ENCODE assay signal across 28 cellular contexts in the genomic region with DNA sequence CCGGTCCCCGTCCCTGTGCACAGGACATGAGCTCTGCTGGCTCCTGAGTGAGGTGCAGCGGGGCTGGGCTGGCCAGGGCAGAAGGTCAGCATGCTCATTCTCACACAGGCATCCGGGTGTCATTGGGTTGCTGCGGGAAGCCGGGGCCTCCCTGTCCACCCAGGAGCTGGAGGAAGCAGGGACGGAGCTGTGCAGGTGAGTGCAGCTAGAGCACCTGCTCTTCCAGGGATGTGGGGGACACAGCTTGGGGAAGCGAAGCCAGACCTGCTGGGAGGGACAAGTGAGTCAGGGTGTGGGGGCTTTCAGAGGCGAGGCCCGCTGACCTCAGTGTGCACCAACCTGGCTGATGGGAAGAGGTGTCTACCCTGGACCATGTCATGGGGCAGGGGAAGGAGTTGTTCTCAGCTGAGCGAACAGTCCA. TPM values are rescaled to one million over a fixed set of nuclear protein-coding genes. Genes with fewer than 3 reads are reported as not detected.
DNase-seq lines count a peak whose midpoint lies in the region; ATAC-seq and TF ChIP-seq lines count a peak whose summit lies in the region.
"Had no signal": no experiment of that assay in that cellular context is flagged by ENCODE, and none has a peak within 500 bp of the region (broad histone marks: within the 10 kb centered on the region; RNA-seq: fewer than 3 reads in every experiment).

No MANE protein-coding gene starts in this region.

- H2AFZ ChIP-seq in H9 (ENCODE audit: low read length) = no peak overlapping the region
- H2AFZ ChIP-seq in osteoblast (ENCODE audit: low read length) = no peak overlapping the region
- H2AFZ ChIP-seq: hepatocyte had no signal

- H2BK5ac ChIP-seq in H9 (ENCODE audit: insufficient read length, low read length) = no peak overlapping the region

- POLR2A ChIA-PET in activated CD4-positive, alpha-beta T cell treated with anti-CD3 and anti-CD28 coated beads for 36 hours (lab: Charles Lee) = no interaction called here

- no peak overlapping the region for H2BK15ac ChIP-seq in H9 (ENCODE audit: low read depth, low read length)

- no peak overlapping the region for H3K27ac ChIP-seq in H9 (ENCODE audit: insufficient read length, low read depth, low read length)
- peak overlapping the region; percentile 50 for H3K27ac ChIP-seq in epithelial cell of prostate
- no peak overlapping the region for H3K27ac ChIP-seq in osteoblast (ENCODE audit: low read depth, low read length)
- H3K27ac ChIP-seq: dorsolateral prefrontal cortex, hepatocyte, lower lobe of right lung had no signal

- no peak overlapping the region for H3K18ac ChIP-seq in H9 (ENCODE audit: insufficient read length, low read depth, low read length)

- H3K27me3 Mint-ChIP-seq in activated CD4-positive, alpha-beta T cell treated with anti-CD3 and anti-CD28 coated beads for 36 hours = no peaks in the 10 kb centered on the region
- peaks cover 3% of the 10 kb centered on the region for H3K27me3 Mint-ChIP-seq in H9 (ENCODE audit: low read depth)
- H3K27me3 Mint-ChIP-seq: activated CD4-positive, alpha-beta T cell treated with anti-CD3 and anti-CD28 coated beads, Interleukin-2, amount 10 ng/mL, durations not matched to agents 24 days and 14 days; activated naive CD8-positive, alpha-beta T cell treated with anti-CD3 and anti-CD28 coated beads for 36 hours had no signal

- no peaks in the 10 kb centered on the region for H3K9me3 ChIP-seq in H9 (ENCODE audit: control insufficient read depth, low read depth, low read length)
- no peaks in the 10 kb centered on the region for H3K9me3 ChIP-seq in osteoblast (ENCODE audit: low read depth, low read length)
- H3K9me3 ChIP-seq: lower lobe of right lung, mucosa of descending colon had no signal

- H4K20me1 ChIP-seq in H9 (ENCODE audit: control insufficient read depth, insufficient read depth, insufficient read length) (no peaks in the 10 kb centered on the region), osteoblast (ENCODE audit: insufficient read depth, low read length) (no peaks in the 10 kb centered on the region)

- H4K8ac ChIP-seq in H9 (replicated peaks; ENCODE audit: insufficient read length, low read depth, low read length) = no peak overlapping the region

- H3K4me3 ChIP-seq in osteoblast (ENCODE audit: insufficient read depth, low read length) = no peak overlapping the region
- H3K4me3 ChIP-seq: dorsolateral prefrontal cortex, hepatocyte, lower lobe of right lung, mucosa of descending colon had no signal

- no peaks in the 10 kb centered on the region for H3K9me3 Mint-ChIP-seq in activated CD4-positive, alpha-beta T cell treated with anti-CD3 and anti-CD28 coated beads for 36 hours (ENCODE audit: low read depth)
- H3K9me3 Mint-ChIP-seq in H9 = no peaks in the 10 kb centered on the region; a peak in 1 of 5 replicates
- H3K9me3 Mint-ChIP-seq: activated CD4-positive, alpha-beta T cell treated with anti-CD3 and anti-CD28 coated beads, Interleukin-2, amount 10 ng/mL, durations not matched to agents 24 days and 14 days; activated naive CD8-positive, alpha-beta T cell treated with anti-CD3 and anti-CD28 coated beads for 36 hours; CD8-positive, alpha-beta T cell; central memory CD8-positive, alpha-beta T cell; IgD-negative memory B cell; immature natural killer cell; neural crest cell had no signal

- no peaks in the 10 kb centered on the region for H3K79me1 ChIP-seq in H9 (ENCODE audit: insufficient read depth, low read depth, low read length, poor library complexity, severe bottlenecking)

- intact Hi-C loops in activated CD4-positive, alpha-beta T cell treated with anti-CD3 and anti-CD28 coated beads for 36 hours (cut with DNase I, micrococcal nuclease) = no loop called here

- H3K27me3 ChIP-seq in H9 (ENCODE audit: insufficient read depth, low read length) (no peaks in the 10 kb centered on the region), osteoblast (ENCODE audit: insufficient read depth, low read length) (no peaks in the 10 kb centered on the region)
- H3K27me3 ChIP-seq: hepatocyte had no signal

- CTCF ChIA-PET in activated CD4-positive, alpha-beta T cell treated with anti-CD3 and anti-CD28 coated beads for 36 hours (lab: Charles Lee) = interaction anchor here (0.6 to 0.9 kb wide), 2 partner anchors 10 to 31 kb away, joined by 4 read pairs; no protein-coding TSS in a partner anchor

- ATAC-seq in activated CD4-positive, alpha-beta T cell treated with anti-CD3 and anti-CD28 coated beads for 36 hours = no peak
- no peak for ATAC-seq in HG03442 (IDR thresholded peaks at IDR 0.05; ENCODE audit: unreplicated experiment)
- ATAC-seq: CD8-positive, alpha-beta T cell; lower lobe of right lung; mucosa of descending colon had no signal

- DNase-seq in activated CD4-positive, alpha-beta T cell treated with anti-CD3 and anti-CD28 coated beads for 36 hours = peak; percentile 2
- DNase-seq in activated CD4-positive, alpha-beta T cell treated with anti-CD3 and anti-CD28 coated beads for 4 hours = no peak
- DNase-seq in H9 (peak; percentile 29), epithelial cell of prostate (ENCODE audit: low read depth, low spot score) (no peak), osteoblast (ENCODE audit: insufficient read length, low spot score, missing footprints) (peak; percentile 58), HCEC 1CT (no peak), SKM-1 (lab: John Stamatoyannopoulos, UW; ENCODE audit: unreplicated experiment) (no peak)
- DNase-seq: activated CD4-positive, alpha-beta T cell treated with anti-CD3 and anti-CD28 coated beads, Interleukin-2, amount 10 ng/mL, durations not matched to agents 24 days and 14 days; AML-193; CD8-positive, alpha-beta T cell; DMS 273 treated with DMSO at 0.1 percent for 48 hours; foreskin fibroblast; immature natural killer cell; OCI-M1; SHP77 had no signal

- no peaks in the 10 kb centered on the region for H3K23me2 ChIP-seq in H9 (ENCODE audit: insufficient read length, low read depth, low read length, poor library complexity, severe bottlenecking)

- no peak overlapping the region for H4K5ac ChIP-seq in H9 (ENCODE audit: insufficient read length, low read depth, low read length)

- H3K4me2 ChIP-seq in H9 (ENCODE audit: insufficient read depth, insufficient read length, low read length) = no peak overlapping the region
- H3K4me2 ChIP-seq in osteoblast (ENCODE audit: insufficient read depth, low read length) = no peak overlapping the region
- H3K4me2 ChIP-seq: hepatocyte had no signal

- H3K27ac Mint-ChIP-seq in activated CD4-positive, alpha-beta T cell treated with anti-CD3 and anti-CD28 coated beads for 36 hours = no peak overlapping the region
- no peak overlapping the region; a peak in 1 of 7 replicates for H3K27ac Mint-ChIP-seq in H9
- H3K27ac Mint-ChIP-seq: activated CD4-positive, alpha-beta T cell treated with anti-CD3 and anti-CD28 coated beads, Interleukin-2, amount 10 ng/mL, durations not matched to agents 24 days and 14 days; activated naive CD8-positive, alpha-beta T cell treated with anti-CD3 and anti-CD28 coated beads for 36 hours; CD8-positive, alpha-beta T cell; IgD-negative memory B cell; immature natural killer cell; progenitor cell of endocrine pancreas had no signal

- H2BK12ac ChIP-seq in H9 (ENCODE audit: insufficient read length, low read depth, low read length) = no peak overlapping the region

- no peak overlapping the region for H3K23ac ChIP-seq in H9 (ENCODE audit: insufficient read length, low read depth, low read length)

- no peak overlapping the region for H4K91ac ChIP-seq in H9 (ENCODE audit: insufficient read length, low read depth, low read length)

- no peak overlapping the region for H3K4ac ChIP-seq in H9 (ENCODE audit: low read depth, low read length)

- H3K4me3 Mint-ChIP-seq in activated CD4-positive, alpha-beta T cell treated with anti-CD3 and anti-CD28 coated beads for 36 hours = no peak overlapping the region
- no peak overlapping the region for H3K4me3 Mint-ChIP-seq in H9
- H3K4me3 Mint-ChIP-seq: activated CD4-positive, alpha-beta T cell treated with anti-CD3 and anti-CD28 coated beads, Interleukin-2, amount 10 ng/mL, durations not matched to agents 24 days and 14 days; activated naive CD8-positive, alpha-beta T cell treated with anti-CD3 and anti-CD28 coated beads for 36 hours; CD8-positive, alpha-beta T cell; central memory CD8-positive, alpha-beta T cell; IgD-negative memory B cell; immature natural killer cell; neural crest cell had no signal

- no peak overlapping the region for H2BK120ac ChIP-seq in H9 (ENCODE audit: low read depth, low read length, poor library complexity, severe bottlenecking)

- no peak overlapping the region for H3K9ac ChIP-seq in H9 (ENCODE audit: extremely low read depth, insufficient read length, low read length)

- no peaks in the 10 kb centered on the region; the same call in 1 of the 2 replicates for H3K4me1 ChIP-seq in H9 (ENCODE audit: insufficient read depth, low read length)
- H3K4me1 ChIP-seq in osteoblast (ENCODE audit: insufficient read depth, low read length) = no peaks in the 10 kb centered on the region

- H3T11ph ChIP-seq in H9 (ENCODE audit: low read length) = no peak overlapping the region

- H3K56ac ChIP-seq in H9 (ENCODE audit: insufficient read length, low read depth, low read length) = no peak overlapping the region

- peak overlapping the region; percentile 14; the same call in 1 of the 2 replicates for H3K14ac ChIP-seq in H9 (ENCODE audit: insufficient read depth, low read length)

- no peak overlapping the region for H2AK5ac ChIP-seq in H9 (ENCODE audit: insufficient read length, low read length)

- no peaks in the 10 kb centered on the region for H3K36me3 Mint-ChIP-seq in activated CD4-positive, alpha-beta T cell treated with anti-CD3 and anti-CD28 coated beads for 36 hours (ENCODE audit: low read depth)
- no peaks in the 10 kb centered on the region for H3K36me3 Mint-ChIP-seq in H9 (ENCODE audit: insufficient read depth in 1 of 3, low read depth in 3 of 3)
- H3K36me3 Mint-ChIP-seq: activated naive CD8-positive, alpha-beta T cell treated with anti-CD3 and anti-CD28 coated beads for 36 hours; CD8-positive, alpha-beta T cell; IgD-negative memory B cell; immature natural killer cell had no signal

- H3K36me3 ChIP-seq in osteoblast (ENCODE audit: insufficient read depth, low read length) = no peaks in the 10 kb centered on the region
- H3K36me3 ChIP-seq: lower lobe of right lung had no signal

- H3K4me1 Mint-ChIP-seq in activated CD4-positive, alpha-beta T cell treated with anti-CD3 and anti-CD28 coated beads for 36 hours = no peaks in the 10 kb centered on the region
- H3K4me1 Mint-ChIP-seq in H9 = peaks cover 2 to 16% of the 10 kb centered on the region in 2 experiments; a peak in 3 of 4 replicates
- H3K4me1 Mint-ChIP-seq: activated CD4-positive, alpha-beta T cell treated with anti-CD3 and anti-CD28 coated beads, Interleukin-2, amount 10 ng/mL, durations not matched to agents 24 days and 14 days; activated naive CD8-positive, alpha-beta T cell treated with anti-CD3 and anti-CD28 coated beads for 36 hours; central memory CD8-positive, alpha-beta T cell; IgD-negative memory B cell; immature natural killer cell had no signal

- no CpG with 5 or more reads among the region's 11 CpGs for WGBS in H9 (ENCODE audit: extremely low coverage, insufficient read length, low lambda C conversion rate)

- H2BK20ac ChIP-seq in H9 (ENCODE audit: low read depth, low read length, poor library complexity, severe bottlenecking) = no peak overlapping the region

- TF ChIP-seq CTCF in H9 (conservative IDR thresholded peaks at IDR 0.05) (no peak), osteoblast (IDR thresholded peaks at IDR 0.05; ENCODE audit: extremely low read depth, low read depth, low read length) (no peak)

- H3K79me2 ChIP-seq in H9 (ENCODE audit: insufficient read depth, low read length) (no peaks in the 10 kb centered on the region), osteoblast (ENCODE audit: insufficient read depth, low read length) (no peaks in the 10 kb centered on the region)
- H3K79me2 ChIP-seq: hepatocyte had no signal

RNA-seq across cellular contexts. Expression of a gene that starts 23.6 kb away (rescaled TPM):
- total RNA-seq in activated CD4-positive, alpha-beta T cell treated with anti-CD3 and anti-CD28 coated beads for 36 hours = not detected
- total RNA-seq in H9 (2021) (0.24 and 0.33 TPM in 2 replicates), osteoblast (under 0.01 TPM in 1 of 2 replicates, not detected in the other)
- total RNA-seq: activated CD4-positive, alpha-beta T cell treated with anti-CD3 and anti-CD28 coated beads, Interleukin-2, amount 10 ng/mL, durations not matched to agents 24 days and 14 days; activated naive CD8-positive, alpha-beta T cell treated with anti-CD3 and anti-CD28 coated beads for 36 hours; astrocyte; CD8-positive, alpha-beta T cell; epithelial cell of proximal tubule; M059J; neural crest cell; progenitor cell of endocrine pancreas had no signal

RNA-seq across cellular contexts. Expression of a gene that starts 29.3 kb away (rescaled TPM):
- total RNA-seq in activated CD4-positive, alpha-beta T cell treated with anti-CD3 and anti-CD28 coated beads for 36 hours = under 1 TPM; 0.21 to 0.28 TPM
- total RNA-seq in H9 (2021) (43.0 and 44.2 TPM in 2 replicates), osteoblast (not detected in 2 replicates)
- total RNA-seq: M059J had no signal

Comparison
In these comparisons a context has a peak if more than half of its experiments do, and no peak if none do; other contexts are left out.
1. DNase-seq: peak in activated CD4-positive, alpha-beta T cell treated with anti-CD3 and anti-CD28 coated beads for 36 hours (single experiment), H9 (single experiment) and osteoblast (single experiment); none in activated CD4-positive, alpha-beta T cell treated with anti-CD3 and anti-CD28 coated beads for 4 hours (0 of 2), epithelial cell of prostate (single experiment), HCEC 1CT (single experiment) and SKM-1 (single experiment).
2. RNA of a gene that starts 29.3 kb away (total RNA-seq): 43.0 to 44.2 TPM in H9; 0.21 to 0.28 TPM in activated CD4-positive, alpha-beta T cell treated with anti-CD3 and anti-CD28 coated beads for 36 hours and not detected in osteoblast; every median in the first group is over 10 times any median in the second.